ENCODE assay signal across 8 cellular contexts in the genomic region with DNA sequence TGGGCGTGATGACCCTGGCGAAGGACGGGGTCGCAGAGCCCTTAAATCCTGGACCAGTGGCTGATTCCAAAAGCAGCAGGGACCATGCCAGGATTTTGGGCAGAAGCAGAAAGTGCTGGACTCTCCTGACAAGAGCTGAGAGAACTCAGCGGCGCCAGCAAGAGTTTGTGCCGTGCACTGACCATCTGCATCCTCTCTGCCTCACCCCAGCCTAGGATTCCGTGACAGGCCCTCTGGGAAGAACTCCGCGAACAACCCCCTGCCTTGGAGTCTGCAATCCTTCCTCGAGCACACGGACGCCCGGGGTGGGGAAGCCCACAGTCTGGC. TPM values are rescaled to one million over a fixed set of nuclear protein-coding genes. Genes with fewer than 3 reads are reported as not detected.
A peak's percentile ranks its signal among the peaks of the same experiment; 100 is the strongest.
DNase-seq lines count a peak whose midpoint lies in the region; ATAC-seq, FAIRE-seq and TF ChIP-seq lines count a peak whose summit lies in the region.

No MANE protein-coding gene starts in this region.

- no peaks in the 10 kb centered on the region for H4K20me1 ChIP-seq in GM12878 (ENCODE audit: control insufficient read depth, insufficient read depth)

- POLR2A ChIA-PET in GM12878 (lab: Charles Lee), result interaction anchor here (1.0 kb wide), 1 partner anchor 15 kb away, joined by 4 read pairs; no protein-coding TSS in a partner anchor

- peaks cover 18% of the 10 kb centered on the region for H3K4me1 Mint-ChIP-seq in activated CD4-positive, alpha-beta T cell treated with anti-CD3 and anti-CD28 coated beads, Interleukin-2, amount 10 ng/mL, durations not matched to agents 24 days and 14 days

- H3K4me2 ChIP-seq in GM12878 (ENCODE audit: control insufficient read depth, insufficient read depth), result peak overlapping the region; percentile 91

- H3K4me3 ChIP-seq in GM12878, result peak overlapping the region; percentile 67
- H3K4me3 ChIP-seq in liver (ENCODE audit: low read depth in 1 of 3, low read length in 3 of 3), result peak overlapping the region; percentile 86 to 93 (median 87)
- H3K4me3 ChIP-seq in tibial artery, result peak overlapping the region; percentile 74 to 93

- FAIRE-seq in GM12878 (lab: Jason Lieb, UNC), result no peak

- H3K9me3 Mint-ChIP-seq in activated CD4-positive, alpha-beta T cell treated with anti-CD3 and anti-CD28 coated beads, Interleukin-2, amount 10 ng/mL, durations not matched to agents 24 days and 14 days, result no peaks in the 10 kb centered on the region

- H2AFZ ChIP-seq in GM12878 (ENCODE audit: control insufficient read depth, low read depth, low read length), result peak overlapping the region; percentile 94

- H3K36me3 ChIP-seq in GM12878 (ENCODE audit: control insufficient read depth in 2 of 2, insufficient read depth in 2 of 2, low read length in 1 of 2), result peaks cover 6% of the 10 kb centered on the region in 2 experiments; a peak in 2 of 4 replicates
- H3K36me3 ChIP-seq in liver (ENCODE audit: control insufficient read depth in 4 of 4, insufficient read depth in 3 of 4, low read depth in 1 of 4, low read length in 3 of 4), result peaks cover 5 to 19% (median 11%) of the 10 kb centered on the region in 4 donors
- peaks cover 12 to 28% (median 26%) of the 10 kb centered on the region in 3 donors for H3K36me3 ChIP-seq in tibial artery

- H3K27ac ChIP-seq in GM12878 (ENCODE audit: control insufficient read depth, insufficient read depth), result no peak overlapping the region
- no peak overlapping the region for H3K27ac ChIP-seq in liver (ENCODE audit: low read depth in 1 of 2, low read length in 2 of 2)
- H3K27ac ChIP-seq in tibial artery, result peak overlapping the region; percentile 78 to 91

- WGBS in GM12878 (ENCODE audit: insufficient coverage, insufficient replicate concordance, low lambda C conversion rate, missing lambda C conversion rate), result 49% methylated on average over 14 of the region's 14 CpGs
- 42% methylated on average over 14 of the region's 14 CpGs for WGBS in liver

- DNase-seq in activated CD4-positive, alpha-beta T cell treated with anti-CD3 and anti-CD28 coated beads, Interleukin-2, amount 10 ng/mL, durations not matched to agents 24 days and 14 days, result no peak
- DNase-seq in activated CD4-positive, alpha-beta T cell treated with anti-CD3 and anti-CD28 coated beads, Interleukin-2, amount 50 U/mL, for 1 hour, result no peak
- no peak for DNase-seq in GM12878 (ENCODE audit: low read depth, low spot score)
- no peak for DNase-seq in tibial artery
- no peak for DNase-seq in cerebellum (ENCODE audit: low spot score)

- H3K27me3 ChIP-seq in GM12878 (replicated peaks in 1 of 2; ENCODE audit: control insufficient read depth in 2 of 2, insufficient read depth in 2 of 2, low read length in 1 of 2), result no peaks in the 10 kb centered on the region
- no peaks in the 10 kb centered on the region for H3K27me3 ChIP-seq in liver (ENCODE audit: control insufficient read depth in 4 of 4, insufficient read depth in 4 of 4, low read length in 3 of 4)
- no peaks in the 10 kb centered on the region for H3K27me3 ChIP-seq in tibial artery

- H3K27me3 Mint-ChIP-seq in activated CD4-positive, alpha-beta T cell treated with anti-CD3 and anti-CD28 coated beads, Interleukin-2, amount 10 ng/mL, durations not matched to agents 24 days and 14 days, result peaks cover 11% of the 10 kb centered on the region

- H3K9ac ChIP-seq in GM12878 (ENCODE audit: control insufficient read depth, insufficient read depth, low read length) (peak overlapping the region; percentile 55; the same call in 1 of the 2 replicates), liver (ENCODE audit: low read depth in 1 of 2, low read length in 2 of 2) (peak overlapping the region; percentile 23 to 62)

- no TSS peak for BruUV-seq in GM12878 (replicated peaks; lab: Mats Ljungman, UMichigan)

- ATAC-seq in GM12878, result no peak
- ATAC-seq in GM18519 (IDR thresholded peaks at IDR 0.05; ENCODE audit: low FRiP score, unreplicated experiment), result no peak
- no peak for ATAC-seq in GM21423 (IDR thresholded peaks at IDR 0.05; ENCODE audit: unreplicated experiment)

- intact Hi-C loops in activated CD4-positive, alpha-beta T cell treated with anti-CD3 and anti-CD28 coated beads, Interleukin-2, amount 10 ng/mL, durations not matched to agents 24 days and 14 days (cut with micrococcal nuclease), result loop anchor here (1.0 to 10.0 kb wide), 4 partner anchors 8 to 181 kb away; a partner anchor contains a TSS
- intact Hi-C loops in GM12878 (cut with micrococcal nuclease; ENCODE audit: unreplicated experiment) (loop anchor here (2.0 kb wide), 1 partner anchor 17 kb away; no protein-coding TSS in a partner anchor), tibial artery (cut with DNase I; ENCODE audit: low total_unique reads) (no loop called here)

- RAD21 ChIA-PET in GM12878 (lab: Charles Lee; ENCODE audit: unreplicated experiment), result interaction anchor here (1.2 kb wide), 1 partner anchor 21 kb away, joined by 4 read pairs; no protein-coding TSS in a partner anchor

- in situ Hi-C loops in GM12878 (cut with MboI), result no loop called here

- H3K4me3 Mint-ChIP-seq in activated CD4-positive, alpha-beta T cell treated with anti-CD3 and anti-CD28 coated beads, Interleukin-2, amount 10 ng/mL, durations not matched to agents 24 days and 14 days, result peak overlapping the region; percentile 95

- H3K4me1 ChIP-seq in GM12878 (ENCODE audit: control insufficient read depth, insufficient read depth, low read length) (peaks cover 16% of the 10 kb centered on the region), liver (ENCODE audit: control insufficient read depth in 4 of 4, insufficient read depth in 4 of 4, low read length in 3 of 4) (peaks cover 10 to 24% (median 17%) of the 10 kb centered on the region in 4 donors), tibial artery (peaks cover 0 to 21% (median 18%) of the 10 kb centered on the region in 4 donors)

- peak overlapping the region; percentile 95 for H3K27ac Mint-ChIP-seq in activated CD4-positive, alpha-beta T cell treated with anti-CD3 and anti-CD28 coated beads, Interleukin-2, amount 10 ng/mL, durations not matched to agents 24 days and 14 days

- TF ChIP-seq EP300 in GM12878 (IDR thresholded peaks at IDR 0.05; ENCODE audit: borderline replicate concordance in 1 of 2, control insufficient read depth in 1 of 2, low read depth in 2 of 2, low read length in 2 of 2), result no peak

- peaks cover 22% of the 10 kb centered on the region for H3K36me3 Mint-ChIP-seq in activated CD4-positive, alpha-beta T cell treated with anti-CD3 and anti-CD28 coated beads, Interleukin-2, amount 10 ng/mL, durations not matched to agents 24 days and 14 days (ENCODE audit: low read depth)

- TF ChIP-seq POLR2A in GM12878 (IDR thresholded peaks at IDR 0.05; ENCODE audit: low read depth, low read length), result no peak

- H3K79me2 ChIP-seq in GM12878 (ENCODE audit: control insufficient read depth, insufficient read depth, low read length), result peaks cover 16% of the 10 kb centered on the region

- SMC1A ChIA-PET in GM12878 (lab: Charles Lee; ENCODE audit: uncharacterized antibody, unreplicated experiment), result interaction anchor here (1.4 kb wide), 1 partner anchor 10 kb away, joined by 4 read pairs; no protein-coding TSS in a partner anchor

- TF ChIP-seq RAD21 in GM12878 (IDR thresholded peaks at IDR 0.05; ENCODE audit: insufficient read depth, low read depth, low read length) (no peak), liver (IDR thresholded peaks at IDR 0.05) (no peak)

- TF ChIP-seq CTCF in GM12878 (IDR thresholded peaks at IDR 0.05 in 2 of 3, conservative IDR thresholded peaks at IDR 0.05 in 1 of 3; ENCODE audit: control insufficient read depth in 2 of 3, extremely low read depth in 1 of 3, insufficient read depth in 1 of 3, low read depth in 3 of 3, low read length in 3 of 3) (no peak), liver (IDR thresholded peaks at IDR 0.05; ENCODE audit: low read depth, low read length, missing input control) (no peak), tibial artery (IDR thresholded peaks at IDR 0.05) (no peak)

- no peaks in the 10 kb centered on the region for H3K9me3 ChIP-seq in GM12878 (replicated peaks; ENCODE audit: control insufficient read depth, insufficient read depth, low read length)
- H3K9me3 ChIP-seq in liver (ENCODE audit: control insufficient read depth in 4 of 4, low read length in 3 of 4), result no peaks in the 10 kb centered on the region
- no peaks in the 10 kb centered on the region for H3K9me3 ChIP-seq in tibial artery

- CTCF ChIA-PET in GM12878 (lab: Yijun Ruan, JAX), result interaction anchor here (1.1 to 1.5 kb wide), 2 partner anchors 23 to 235 kb away, joined by 3 to 7 read pairs; a partner anchor contains a TSS

RNA-seq across cellular contexts. Expression of a gene that starts 0.6 kb away (rescaled TPM):
- total RNA-seq in activated CD4-positive, alpha-beta T cell treated with anti-CD3 and anti-CD28 coated beads, Interleukin-2, amount 10 ng/mL, durations not matched to agents 24 days and 14 days, result 304 and 321 TPM in 2 replicates
- total RNA-seq in GM12878 (2013; cell fraction: nucleolus; rRNA removed), result 213 and 251 TPM in 2 replicates
- 301 and 330 TPM in 2 replicates for total RNA-seq in GM12878 (2014; rRNA removed)
- 162 and 166 TPM in 2 replicates for total RNA-seq in GM12878 (2014; rRNA removed; fragmentation: Illumina TruSeq; extraction: Trizol)
- total RNA-seq in GM12878 (2021), result 310 and 312 TPM in 2 replicates
- 75.2 TPM for polyA plus RNA-seq in GM12878 (2011; ENCODE audit: low read depth)
- 97.9 and 184 TPM in 2 replicates for polyA plus RNA-seq in GM12878 (2011; rRNA removed)
- polyA plus RNA-seq in GM12878 (2011; cell fraction: cytosol; rRNA removed), result 278 and 410 TPM in 2 replicates
- polyA plus RNA-seq in GM12878 (2011; cell fraction: nucleus; rRNA removed), result 516 and 698 TPM in 2 replicates
- 210 and 225 TPM in 2 replicates for polyA plus RNA-seq in GM12878 (2012)
- 37.6 and 129 TPM in 2 replicates for polyA plus RNA-seq in GM12878 (2014; fragmentation: Illumina TruSeq; extraction: Trizol)
- 10 to 100 TPM in 1 of 2 experiments, 1 to 10 TPM in 1; 8.2 to 51.7 TPM for polyA plus RNA-seq in GM12878 (2014; fragmentation: Nextera tagmentation; extraction: Ambion mirVana)
- 277 and 312 TPM in 2 replicates for polyA plus RNA-seq in GM12878 (2014; rRNA removed)
- polyA plus RNA-seq in GM12878 (2016; fragmentation: Nextera tagmentation; extraction: Ambion mirVana), result 100 to 1,000 TPM; 348 to 380 TPM
- polyA minus RNA-seq in GM12878 (2011; rRNA and poly(A)+ RNA removed), result 107 and 172 TPM in 2 replicates
- 90.7 and 96.4 TPM in 2 replicates for polyA minus RNA-seq in GM12878 (2011; cell fraction: cytosol; rRNA and poly(A)+ RNA removed)
- polyA minus RNA-seq in GM12878 (2011; cell fraction: nucleus; rRNA and poly(A)+ RNA removed), result 83.2 and 139 TPM in 2 replicates
- 100 to 1,000 TPM in 1 of 2 donors, 10 to 100 TPM in 1; 83.6 to 162 TPM for total RNA-seq in liver
- polyA plus RNA-seq in liver, result 100 to 1,000 TPM; 163 to 172 TPM
- total RNA-seq in cerebellum, result 106 TPM

RNA-seq across cellular contexts. Expression of a gene that starts 22.5 kb away (rescaled TPM):
- 305 and 312 TPM in 2 replicates for total RNA-seq in activated CD4-positive, alpha-beta T cell treated with anti-CD3 and anti-CD28 coated beads, Interleukin-2, amount 10 ng/mL, durations not matched to agents 24 days and 14 days
- total RNA-seq in GM12878 (2013; cell fraction: nucleolus; rRNA removed), result 76.8 and 83.9 TPM in 2 replicates
- 1,623 and 1,788 TPM in 2 replicates for total RNA-seq in GM12878 (2014; rRNA removed)
- total RNA-seq in GM12878 (2014; rRNA removed; fragmentation: Illumina TruSeq; extraction: Trizol), result 587 and 627 TPM in 2 replicates
- total RNA-seq in GM12878 (2021), result 831 and 852 TPM in 2 replicates
- polyA plus RNA-seq in GM12878 (2011; ENCODE audit: low read depth), result 420 TPM
- 511 and 1,079 TPM in 2 replicates for polyA plus RNA-seq in GM12878 (2011; rRNA removed)
- polyA plus RNA-seq in GM12878 (2011; cell fraction: cytosol; rRNA removed), result 1,654 and 1,666 TPM in 2 replicates
- polyA plus RNA-seq in GM12878 (2011; cell fraction: nucleus; rRNA removed), result 1,290 and 1,384 TPM in 2 replicates
- 985 and 986 TPM in 2 replicates for polyA plus RNA-seq in GM12878 (2012)
- 158 and 501 TPM in 2 replicates for polyA plus RNA-seq in GM12878 (2014; fragmentation: Illumina TruSeq; extraction: Trizol)
- polyA plus RNA-seq in GM12878 (2014; fragmentation: Nextera tagmentation; extraction: Ambion mirVana), result 100 to 1,000 TPM; 469 to 685 TPM
- polyA plus RNA-seq in GM12878 (2014; rRNA removed), result 1,173 and 1,340 TPM in 2 replicates
- polyA plus RNA-seq in GM12878 (2016; fragmentation: Nextera tagmentation; extraction: Ambion mirVana), result 1,000 to 10,000 TPM; 1,222 to 1,443 TPM
- 586 and 669 TPM in 2 replicates for polyA minus RNA-seq in GM12878 (2011; rRNA and poly(A)+ RNA removed)
- polyA minus RNA-seq in GM12878 (2011; cell fraction: cytosol; rRNA and poly(A)+ RNA removed), result 272 and 288 TPM in 2 replicates
- polyA minus RNA-seq in GM12878 (2011; cell fraction: nucleus; rRNA and poly(A)+ RNA removed), result 191 and 230 TPM in 2 replicates
- total RNA-seq in liver, result 100 to 1,000 TPM in 1 of 2 donors, 10 to 100 TPM in 1; 25.6 to 228 TPM
- 10 to 100 TPM; 35.1 to 54.5 TPM for polyA plus RNA-seq in liver
- 129 TPM for total RNA-seq in cerebellum

RNA-seq across cellular contexts. Expression of a gene that starts 23.6 kb away (rescaled TPM):
- total RNA-seq in activated CD4-positive, alpha-beta T cell treated with anti-CD3 and anti-CD28 coated beads, Interleukin-2, amount 10 ng/mL, durations not matched to agents 24 days and 14 days, result 22.2 and 22.6 TPM in 2 replicates
- 10.2 and 10.6 TPM in 2 replicates for total RNA-seq in GM12878 (2013; cell fraction: nucleolus; rRNA removed)
- 15.9 and 18.2 TPM in 2 replicates for total RNA-seq in GM12878 (2014; rRNA removed)
- 3.3 and 4.8 TPM in 2 replicates for total RNA-seq in GM12878 (2014; rRNA removed; fragmentation: Illumina TruSeq; extraction: Trizol)
- total RNA-seq in GM12878 (2021), result 16.5 and 16.9 TPM in 2 replicates
- 2.4 TPM for polyA plus RNA-seq in GM12878 (2011; ENCODE audit: low read depth)
- polyA plus RNA-seq in GM12878 (2011; rRNA removed), result 1.6 and 3.7 TPM in 2 replicates
- polyA plus RNA-seq in GM12878 (2011; cell fraction: cytosol; rRNA removed), result 12.1 and 15.1 TPM in 2 replicates
- 27.4 and 32.4 TPM in 2 replicates for polyA plus RNA-seq in GM12878 (2011; cell fraction: nucleus; rRNA removed)
- 12.1 and 17.5 TPM in 2 replicates for polyA plus RNA-seq in GM12878 (2012)
- polyA plus RNA-seq in GM12878 (2014; fragmentation: Illumina TruSeq; extraction: Trizol), result 0.30 and 2.9 TPM in 2 replicates
- 1 to 10 TPM in 1 of 2 experiments, under 1 TPM in 1; 0.32 to 1.1 TPM for polyA plus RNA-seq in GM12878 (2014; fragmentation: Nextera tagmentation; extraction: Ambion mirVana)
- polyA plus RNA-seq in GM12878 (2014; rRNA removed), result 14.9 and 18.8 TPM in 2 replicates
- 10 to 100 TPM; 16.9 to 17.7 TPM for polyA plus RNA-seq in GM12878 (2016; fragmentation: Nextera tagmentation; extraction: Ambion mirVana)
- polyA minus RNA-seq in GM12878 (2011; rRNA and poly(A)+ RNA removed), result 2.5 and 5.0 TPM in 2 replicates
- 6.7 and 6.8 TPM in 2 replicates for polyA minus RNA-seq in GM12878 (2011; cell fraction: cytosol; rRNA and poly(A)+ RNA removed)
- polyA minus RNA-seq in GM12878 (2011; cell fraction: nucleus; rRNA and poly(A)+ RNA removed), result 13.8 and 19.5 TPM in 2 replicates
- 10 to 100 TPM; 19.5 to 19.6 TPM for total RNA-seq in liver
- polyA plus RNA-seq in liver, result 10 to 100 TPM; 29.3 to 66.9 TPM
- total RNA-seq in cerebellum, result 2.4 TPM

RNA-seq across cellular contexts. Expression of a gene that starts 33.5 kb away (rescaled TPM):
- total RNA-seq in activated CD4-positive, alpha-beta T cell treated with anti-CD3 and anti-CD28 coated beads, Interleukin-2, amount 10 ng/mL, durations not matched to agents 24 days and 14 days, result not detected in 2 replicates
- 0.32 TPM in 1 of 2 replicates, not detected in the other for total RNA-seq in GM12878 (2013; cell fraction: nucleolus; rRNA removed)
- total RNA-seq in GM12878 (2014; rRNA removed), result 0.22 and 0.23 TPM in 2 replicates
- total RNA-seq in GM12878 (2014; rRNA removed; fragmentation: Illumina TruSeq; extraction: Trizol), result 0.18 TPM in 1 of 2 replicates, not detected in the other
- 0.16 and 0.26 TPM in 2 replicates for total RNA-seq in GM12878 (2021)
- not detected for polyA plus RNA-seq in GM12878 (2011; ENCODE audit: low read depth)
- polyA plus RNA-seq in GM12878 (2011; rRNA removed), result not detected in 2 replicates
- polyA plus RNA-seq in GM12878 (2011; cell fraction: cytosol; rRNA removed), result 0.07 and 0.13 TPM in 2 replicates
- polyA plus RNA-seq in GM12878 (2011; cell fraction: nucleus; rRNA removed), result 0.25 and 0.27 TPM in 2 replicates
- polyA plus RNA-seq in GM12878 (2012), result 0.08 TPM in 1 of 2 replicates, not detected in the other
- 0.10 and 0.16 TPM in 2 replicates for polyA plus RNA-seq in GM12878 (2014; fragmentation: Illumina TruSeq; extraction: Trizol)
- polyA plus RNA-seq in GM12878 (2014; fragmentation: Nextera tagmentation; extraction: Ambion mirVana), result not detected
- polyA plus RNA-seq in GM12878 (2014; rRNA removed), result 0.15 and 0.44 TPM in 2 replicates
- polyA plus RNA-seq in GM12878 (2016; fragmentation: Nextera tagmentation; extraction: Ambion mirVana), result under 1 TPM in 1 of 2 experiments, not detected in 1; 0.17 TPM
- polyA minus RNA-seq in GM12878 (2011; rRNA and poly(A)+ RNA removed), result not detected in 2 replicates
- not detected in 2 replicates for polyA minus RNA-seq in GM12878 (2011; cell fraction: cytosol; rRNA and poly(A)+ RNA removed)
- not detected in 2 replicates for polyA minus RNA-seq in GM12878 (2011; cell fraction: nucleus; rRNA and poly(A)+ RNA removed)
- not detected for total RNA-seq in liver
- under 1 TPM; 0.12 to 0.43 TPM for polyA plus RNA-seq in liver
- total RNA-seq in cerebellum, result not detected

RNA-seq across cellular contexts. Expression of a gene that starts 44.4 kb away (rescaled TPM):
- total RNA-seq in activated CD4-positive, alpha-beta T cell treated with anti-CD3 and anti-CD28 coated beads, Interleukin-2, amount 10 ng/mL, durations not matched to agents 24 days and 14 days, result 0.14 TPM in 1 of 2 replicates, not detected in the other
- not detected in 2 replicates for total RNA-seq in GM12878 (2013; cell fraction: nucleolus; rRNA removed)
- total RNA-seq in GM12878 (2014; rRNA removed), result 20.2 and 27.8 TPM in 2 replicates
- 12.2 and 12.8 TPM in 2 replicates for total RNA-seq in GM12878 (2014; rRNA removed; fragmentation: Illumina TruSeq; extraction: Trizol)
- total RNA-seq in GM12878 (2021), result 23.5 and 24.3 TPM in 2 replicates
- 1.5 TPM for polyA plus RNA-seq in GM12878 (2011; ENCODE audit: low read depth)
- polyA plus RNA-seq in GM12878 (2011; rRNA removed), result 0.33 and 0.83 TPM in 2 replicates
- 1.3 and 1.8 TPM in 2 replicates for polyA plus RNA-seq in GM12878 (2011; cell fraction: cytosol; rRNA removed)
- 1.9 and 2.8 TPM in 2 replicates for polyA plus RNA-seq in GM12878 (2011; cell fraction: nucleus; rRNA removed)
- polyA plus RNA-seq in GM12878 (2012), result 3.7 and 6.2 TPM in 2 replicates
- 6.3 and 17.8 TPM in 2 replicates for polyA plus RNA-seq in GM12878 (2014; fragmentation: Illumina TruSeq; extraction: Trizol)
- polyA plus RNA-seq in GM12878 (2014; fragmentation: Nextera tagmentation; extraction: Ambion mirVana), result 10 to 100 TPM; 13.1 to 14.4 TPM
- 30.7 and 36.1 TPM in 2 replicates for polyA plus RNA-seq in GM12878 (2014; rRNA removed)
- polyA plus RNA-seq in GM12878 (2016; fragmentation: Nextera tagmentation; extraction: Ambion mirVana), result 10 to 100 TPM; 16.8 to 22.4 TPM
- 0.88 and 1.7 TPM in 2 replicates for polyA minus RNA-seq in GM12878 (2011; rRNA and poly(A)+ RNA removed)
- polyA minus RNA-seq in GM12878 (2011; cell fraction: cytosol; rRNA and poly(A)+ RNA removed), result 1.3 TPM in 1 of 2 replicates, not detected in the other
- polyA minus RNA-seq in GM12878 (2011; cell fraction: nucleus; rRNA and poly(A)+ RNA removed), result 0.48 TPM in 1 of 2 replicates, not detected in the other
- 1 to 10 TPM; 2.7 to 5.8 TPM for total RNA-seq in liver
- 10 to 100 TPM in 1 of 2 donors, 1 to 10 TPM in 1; 9.4 to 12.9 TPM for polyA plus RNA-seq in liver
- total RNA-seq in cerebellum, result 0.27 TPM

Comparison
In these comparisons a context has a peak if more than half of its experiments do, and no peak if none do; other contexts are left out.
1. H3K27ac ChIP-seq: peak in tibial artery (2 of 2); none in GM12878 (single experiment) and liver (0 of 2).
2. Peak in every context shown above with its lines, with median percentiles within 50 percentile points of each other: H3K4me3 ChIP-seq.